Comparison of ENCODE assay signal across 1 cellular context in the genomic region with DNA sequence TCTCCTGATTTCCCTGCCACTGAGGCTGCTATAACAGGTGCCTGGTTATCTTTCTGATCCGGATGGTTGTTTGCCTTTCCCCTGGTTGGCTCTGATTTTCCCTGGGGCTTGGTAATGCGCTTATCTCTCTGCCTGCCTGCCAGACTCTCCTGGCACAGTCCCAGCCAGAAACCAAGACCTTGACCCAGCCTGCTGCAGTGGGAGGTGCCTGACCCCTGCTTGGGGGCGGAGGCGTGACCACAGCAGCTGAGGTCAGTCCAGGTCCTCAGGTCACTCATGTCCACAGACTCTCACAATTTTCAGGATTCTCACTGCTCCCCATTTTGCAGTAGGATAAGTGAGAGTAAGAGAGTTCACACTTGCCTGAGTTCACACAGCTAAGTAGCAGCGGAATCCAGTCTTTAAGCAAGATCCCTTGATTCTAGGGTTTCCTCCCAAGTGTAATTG.
TF ChIP-seq lines count a peak whose summit lies in the region.

No MANE protein-coding gene starts in this region.

TF ChIP-seq in K562, 482 proteins besides CTCF, POLR2A, EP300 and RAD21 (continued from another document):
- TF ChIP-seq NELFE (IDR thresholded peaks at IDR 0.05; ENCODE audit: insufficient read depth, insufficient read length), result no peak
- no peak for TF ChIP-seq FOXA3 (CRISPR knock-in tag; conservative IDR thresholded peaks at IDR 0.05 in 1 of 2, IDR thresholded peaks at IDR 0.05 in 1 of 2)
- TF ChIP-seq, protein P1, sequence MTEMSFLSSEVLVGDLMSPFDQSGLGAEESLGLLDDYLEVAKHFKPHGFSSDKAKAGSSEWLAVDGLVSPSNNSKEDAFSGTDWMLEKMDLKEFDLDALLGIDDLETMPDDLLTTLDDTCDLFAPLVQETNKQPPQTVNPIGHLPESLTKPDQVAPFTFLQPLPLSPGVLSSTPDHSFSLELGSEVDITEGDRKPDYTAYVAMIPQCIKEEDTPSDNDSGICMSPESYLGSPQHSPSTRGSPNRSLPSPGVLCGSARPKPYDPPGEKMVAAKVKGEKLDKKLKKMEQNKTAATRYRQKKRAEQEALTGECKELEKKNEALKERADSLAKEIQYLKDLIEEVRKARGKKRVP (CRISPR knock-in tag; IDR thresholded peaks at IDR 0.05), result no peak
- no peak for TF ChIP-seq MTA3 (IDR thresholded peaks at IDR 0.05; ENCODE audit: borderline replicate concordance)
- peak; percentile 77 for TF ChIP-seq TAL1 (IDR thresholded peaks at IDR 0.05)
- TF ChIP-seq, protein P2, sequence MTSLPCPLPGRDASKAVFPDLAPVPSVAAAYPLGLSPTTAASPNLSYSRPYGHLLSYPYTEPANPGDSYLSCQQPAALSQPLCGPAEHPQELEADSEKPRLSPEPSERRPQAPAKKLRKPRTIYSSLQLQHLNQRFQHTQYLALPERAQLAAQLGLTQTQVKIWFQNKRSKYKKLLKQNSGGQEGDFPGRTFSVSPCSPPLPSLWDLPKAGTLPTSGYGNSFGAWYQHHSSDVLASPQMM (CRISPR knock-in tag; IDR thresholded peaks at IDR 0.05), result no peak
- TF ChIP-seq ILK (tag; IDR thresholded peaks at IDR 0.05; ENCODE audit: borderline replicate concordance, low read depth), result no peak
- TF ChIP-seq RUNX1 (IDR thresholded peaks at IDR 0.05; ENCODE audit: low read depth), result no peak
- TF ChIP-seq EGR1 (conservative IDR thresholded peaks at IDR 0.05), result peak; percentile 26; the same call in 1 of the 2 replicates
- TF ChIP-seq CHD2 (IDR thresholded peaks at IDR 0.05; ENCODE audit: low read depth, low read length), result no peak
- TF ChIP-seq YY1 (IDR thresholded peaks at IDR 0.05; ENCODE audit: borderline replicate concordance in 1 of 3, control insufficient read depth in 1 of 3, extremely low read depth in 1 of 3, insufficient read depth in 3 of 3, insufficient read length in 1 of 3, insufficient replicate concordance in 2 of 3, low read depth in 1 of 3, low read length in 2 of 3), result no peak
- no peak for TF ChIP-seq MTA1 (IDR thresholded peaks at IDR 0.05; ENCODE audit: borderline replicate concordance)
- no peak for TF ChIP-seq LEF1 (IDR thresholded peaks at IDR 0.05)
- TF ChIP-seq BHLHE40 (IDR thresholded peaks at IDR 0.05; ENCODE audit: low read length), result peak; percentile 35; the same call in 1 of the 2 replicates
- TF ChIP-seq ARID1B (IDR thresholded peaks at IDR 0.05), result peak; percentile 70
- peak; percentile 81 for TF ChIP-seq NCOR1 (IDR thresholded peaks at IDR 0.05)
- TF ChIP-seq DMBX1 (CRISPR knock-in tag; IDR thresholded peaks at IDR 0.05; ENCODE audit: borderline replicate concordance), result no peak
- TF ChIP-seq ZNF436 (CRISPR knock-in tag; IDR thresholded peaks at IDR 0.05), result no peak
- TF ChIP-seq ESRRA (IDR thresholded peaks at IDR 0.05; ENCODE audit: borderline replicate concordance, low read depth), result peak; percentile 46; the same call in 1 of the 2 replicates
- TF ChIP-seq ZKSCAN1 (IDR thresholded peaks at IDR 0.05; ENCODE audit: low read depth, low read length), result peak; percentile 42; the same call in 1 of the 2 replicates
- TF ChIP-seq, protein P3, sequence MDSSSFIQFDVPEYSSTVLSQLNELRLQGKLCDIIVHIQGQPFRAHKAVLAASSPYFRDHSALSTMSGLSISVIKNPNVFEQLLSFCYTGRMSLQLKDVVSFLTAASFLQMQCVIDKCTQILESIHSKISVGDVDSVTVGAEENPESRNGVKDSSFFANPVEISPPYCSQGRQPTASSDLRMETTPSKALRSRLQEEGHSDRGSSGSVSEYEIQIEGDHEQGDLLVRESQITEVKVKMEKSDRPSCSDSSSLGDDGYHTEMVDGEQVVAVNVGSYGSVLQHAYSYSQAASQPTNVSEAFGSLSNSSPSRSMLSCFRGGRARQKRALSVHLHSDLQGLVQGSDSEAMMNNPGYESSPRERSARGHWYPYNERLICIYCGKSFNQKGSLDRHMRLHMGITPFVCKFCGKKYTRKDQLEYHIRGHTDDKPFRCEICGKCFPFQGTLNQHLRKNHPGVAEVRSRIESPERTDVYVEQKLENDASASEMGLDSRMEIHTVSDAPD (CRISPR knock-in tag; IDR thresholded peaks at IDR 0.05), result 0 out of 2 replicates have a peak, but pooled peaks have one; percentile 16
- peak; percentile 77 to 93 for TF ChIP-seq RCOR1 (IDR thresholded peaks at IDR 0.05; ENCODE audit: borderline replicate concordance in 1 of 2, low read depth in 2 of 2, low read length in 2 of 2)
- no peak for TF ChIP-seq GTF2F1 (IDR thresholded peaks at IDR 0.05; ENCODE audit: low read depth, low read length)
- TF ChIP-seq ZC3H11A (IDR thresholded peaks at IDR 0.05; ENCODE audit: low read depth, low read length), result no peak
- no peak for TF ChIP-seq STAT5B (CRISPR knock-in tag; IDR thresholded peaks at IDR 0.05)
- TF ChIP-seq NFIC (IDR thresholded peaks at IDR 0.05), result peak; percentile 92
- 0 out of 2 replicates have a peak, but pooled peaks have one; percentile 40 for TF ChIP-seq PML (IDR thresholded peaks at IDR 0.05; ENCODE audit: low read length)
- TF ChIP-seq, protein P4, sequence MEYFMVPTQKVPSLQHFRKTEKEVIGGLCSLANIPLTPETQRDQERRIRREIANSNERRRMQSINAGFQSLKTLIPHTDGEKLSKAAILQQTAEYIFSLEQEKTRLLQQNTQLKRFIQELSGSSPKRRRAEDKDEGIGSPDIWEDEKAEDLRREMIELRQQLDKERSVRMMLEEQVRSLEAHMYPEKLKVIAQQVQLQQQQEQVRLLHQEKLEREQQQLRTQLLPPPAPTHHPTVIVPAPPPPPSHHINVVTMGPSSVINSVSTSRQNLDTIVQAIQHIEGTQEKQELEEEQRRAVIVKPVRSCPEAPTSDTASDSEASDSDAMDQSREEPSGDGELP (CRISPR knock-in tag; IDR thresholded peaks at IDR 0.05; ENCODE audit: borderline replicate concordance), result peak; percentile 57; the same call in 1 of the 2 replicates
- no peak for TF ChIP-seq ZC3H4 (CRISPR knock-in tag; IDR thresholded peaks at IDR 0.05; ENCODE audit: borderline replicate concordance)
- TF ChIP-seq ZBTB17 (CRISPR knock-in tag; IDR thresholded peaks at IDR 0.05), result no peak
- no peak for TF ChIP-seq ZNF143 (CRISPR knock-in tag; IDR thresholded peaks at IDR 0.05)
